2 cellular contexts compared by ENCODE assay signal in the genomic region with DNA sequence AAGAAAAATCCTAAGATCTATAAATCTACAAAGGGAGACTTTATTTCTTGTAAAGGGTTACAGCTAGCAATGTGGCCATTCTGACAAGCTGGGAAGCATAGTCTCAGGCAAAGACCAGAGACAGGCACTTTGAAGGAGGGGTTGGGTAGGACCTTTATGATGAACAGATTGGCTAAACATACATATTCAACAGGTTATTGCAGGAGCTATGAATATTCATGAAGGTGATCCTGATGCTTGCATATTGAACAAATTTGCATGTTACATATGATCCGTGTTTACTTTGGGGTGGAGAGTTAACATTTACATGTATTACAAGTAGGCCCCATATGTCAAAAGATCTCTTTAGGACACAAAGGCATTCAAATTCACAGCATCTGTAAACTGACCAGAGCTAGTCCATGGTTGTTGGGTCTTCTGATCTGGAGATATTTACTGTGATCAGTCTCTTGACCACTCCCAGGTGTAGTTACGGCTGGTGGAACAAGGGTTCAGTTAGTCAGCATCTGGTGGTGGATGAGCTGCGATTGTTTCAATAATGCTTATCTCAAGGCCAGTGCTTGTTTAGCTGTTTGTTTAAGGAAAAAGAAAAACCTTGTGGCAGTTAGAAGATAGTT.
TF ChIP-seq lines count a peak whose summit lies in the region.

No MANE protein-coding gene starts in this region.

TF ChIP-seq in GM23338, 12 proteins besides CTCF, POLR2A, EP300 and RAD21 (continued from another document):
- TF ChIP-seq, protein P1, sequence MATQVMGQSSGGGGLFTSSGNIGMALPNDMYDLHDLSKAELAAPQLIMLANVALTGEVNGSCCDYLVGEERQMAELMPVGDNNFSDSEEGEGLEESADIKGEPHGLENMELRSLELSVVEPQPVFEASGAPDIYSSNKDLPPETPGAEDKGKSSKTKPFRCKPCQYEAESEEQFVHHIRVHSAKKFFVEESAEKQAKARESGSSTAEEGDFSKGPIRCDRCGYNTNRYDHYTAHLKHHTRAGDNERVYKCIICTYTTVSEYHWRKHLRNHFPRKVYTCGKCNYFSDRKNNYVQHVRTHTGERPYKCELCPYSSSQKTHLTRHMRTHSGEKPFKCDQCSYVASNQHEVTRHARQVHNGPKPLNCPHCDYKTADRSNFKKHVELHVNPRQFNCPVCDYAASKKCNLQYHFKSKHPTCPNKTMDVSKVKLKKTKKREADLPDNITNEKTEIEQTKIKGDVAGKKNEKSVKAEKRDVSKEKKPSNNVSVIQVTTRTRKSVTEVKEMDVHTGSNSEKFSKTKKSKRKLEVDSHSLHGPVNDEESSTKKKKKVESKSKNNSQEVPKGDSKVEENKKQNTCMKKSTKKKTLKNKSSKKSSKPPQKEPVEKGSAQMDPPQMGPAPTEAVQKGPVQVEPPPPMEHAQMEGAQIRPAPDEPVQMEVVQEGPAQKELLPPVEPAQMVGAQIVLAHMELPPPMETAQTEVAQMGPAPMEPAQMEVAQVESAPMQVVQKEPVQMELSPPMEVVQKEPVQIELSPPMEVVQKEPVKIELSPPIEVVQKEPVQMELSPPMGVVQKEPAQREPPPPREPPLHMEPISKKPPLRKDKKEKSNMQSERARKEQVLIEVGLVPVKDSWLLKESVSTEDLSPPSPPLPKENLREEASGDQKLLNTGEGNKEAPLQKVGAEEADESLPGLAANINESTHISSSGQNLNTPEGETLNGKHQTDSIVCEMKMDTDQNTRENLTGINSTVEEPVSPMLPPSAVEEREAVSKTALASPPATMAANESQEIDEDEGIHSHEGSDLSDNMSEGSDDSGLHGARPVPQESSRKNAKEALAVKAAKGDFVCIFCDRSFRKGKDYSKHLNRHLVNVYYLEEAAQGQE (IDR thresholded peaks at IDR 0.05; ENCODE audit: unreplicated experiment): no peak
- TF ChIP-seq, protein P2, sequence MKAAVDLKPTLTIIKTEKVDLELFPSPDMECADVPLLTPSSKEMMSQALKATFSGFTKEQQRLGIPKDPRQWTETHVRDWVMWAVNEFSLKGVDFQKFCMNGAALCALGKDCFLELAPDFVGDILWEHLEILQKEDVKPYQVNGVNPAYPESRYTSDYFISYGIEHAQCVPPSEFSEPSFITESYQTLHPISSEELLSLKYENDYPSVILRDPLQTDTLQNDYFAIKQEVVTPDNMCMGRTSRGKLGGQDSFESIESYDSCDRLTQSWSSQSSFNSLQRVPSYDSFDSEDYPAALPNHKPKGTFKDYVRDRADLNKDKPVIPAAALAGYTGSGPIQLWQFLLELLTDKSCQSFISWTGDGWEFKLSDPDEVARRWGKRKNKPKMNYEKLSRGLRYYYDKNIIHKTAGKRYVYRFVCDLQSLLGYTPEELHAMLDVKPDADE (IDR thresholded peaks at IDR 0.05): no peak
- TF ChIP-seq EZH2phosphoT487 (IDR thresholded peaks at IDR 0.05; ENCODE audit: unreplicated experiment) (no peak), STAT1 (IDR thresholded peaks at IDR 0.05; ENCODE audit: unreplicated experiment) (no peak), POLR2AphosphoS5 (IDR thresholded peaks at IDR 0.05; ENCODE audit: low read depth) (no peak), CREB1 (CRISPR knock-in tag; IDR thresholded peaks at IDR 0.05; ENCODE audit: low read depth) (no peak), NANOG (IDR thresholded peaks at IDR 0.05; ENCODE audit: borderline replicate concordance) (no peak)

TF ChIP-seq in GM12878, 131 proteins besides CTCF, POLR2A, EP300 and RAD21 (continued from another document):
- no peak for TF ChIP-seq RB1 (IDR thresholded peaks at IDR 0.05; ENCODE audit: borderline replicate concordance)
- TF ChIP-seq YY1 (IDR thresholded peaks at IDR 0.05; ENCODE audit: low read depth, low read length): no peak
- TF ChIP-seq GATAD2B (conservative IDR thresholded peaks at IDR 0.05; ENCODE audit: low read depth): no peak
- TF ChIP-seq, protein P3, sequence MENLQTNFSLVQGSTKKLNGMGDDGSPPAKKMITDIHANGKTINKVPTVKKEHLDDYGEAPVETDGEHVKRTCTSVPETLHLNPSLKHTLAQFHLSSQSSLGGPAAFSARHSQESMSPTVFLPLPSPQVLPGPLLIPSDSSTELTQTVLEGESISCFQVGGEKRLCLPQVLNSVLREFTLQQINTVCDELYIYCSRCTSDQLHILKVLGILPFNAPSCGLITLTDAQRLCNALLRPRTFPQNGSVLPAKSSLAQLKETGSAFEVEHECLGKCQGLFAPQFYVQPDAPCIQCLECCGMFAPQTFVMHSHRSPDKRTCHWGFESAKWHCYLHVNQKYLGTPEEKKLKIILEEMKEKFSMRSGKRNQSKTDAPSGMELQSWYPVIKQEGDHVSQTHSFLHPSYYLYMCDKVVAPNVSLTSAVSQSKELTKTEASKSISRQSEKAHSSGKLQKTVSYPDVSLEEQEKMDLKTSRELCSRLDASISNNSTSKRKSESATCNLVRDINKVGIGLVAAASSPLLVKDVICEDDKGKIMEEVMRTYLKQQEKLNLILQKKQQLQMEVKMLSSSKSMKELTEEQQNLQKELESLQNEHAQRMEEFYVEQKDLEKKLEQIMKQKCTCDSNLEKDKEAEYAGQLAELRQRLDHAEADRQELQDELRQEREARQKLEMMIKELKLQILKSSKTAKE (IDR thresholded peaks at IDR 0.05; ENCODE audit: low read depth, poor library complexity, severe bottlenecking): no peak
- TF ChIP-seq RELA (IDR thresholded peaks at IDR 0.05; ENCODE audit: borderline replicate concordance, partially characterized antibody): no peak
- no peak for TF ChIP-seq SREBF2 (IDR thresholded peaks at IDR 0.05; ENCODE audit: low read length)
- no peak for TF ChIP-seq RUNX3 (IDR thresholded peaks at IDR 0.05; ENCODE audit: low read length)
- no peak for TF ChIP-seq CHD4 (IDR thresholded peaks at IDR 0.05)
- no peak for TF ChIP-seq IKZF1 (conservative IDR thresholded peaks at IDR 0.05)
- no peak for TF ChIP-seq LARP7 (IDR thresholded peaks at IDR 0.05)
- TF ChIP-seq STAT3 (IDR thresholded peaks at IDR 0.05; ENCODE audit: low read depth, low read length): no peak
